Comparison of ENCODE assay signal across 21 cellular contexts in genomic region chr12:3686463-3686862, GRCh38.
A peak's percentile ranks its signal among the peaks of the same experiment; 100 is the strongest.
DNase-seq lines count a peak whose midpoint lies in the region; ATAC-seq and TF ChIP-seq lines count a peak whose summit lies in the region.
"Had no signal": no experiment of that assay in that cellular context is flagged by ENCODE, and none has a peak within 500 bp of the region (broad histone marks: within the 10 kb centered on the region; RNA-seq: fewer than 3 reads in every experiment).

No MANE protein-coding gene starts in this region.

- peaks cover 2% of the 10 kb centered on the region for H3K36me3 Mint-ChIP-seq in central memory CD8-positive, alpha-beta T cell (ENCODE audit: insufficient read depth)
- peaks cover 41% of the 10 kb centered on the region for H3K36me3 Mint-ChIP-seq in stimulated activated effector memory CD8-positive, alpha-beta T cell treated with anti-CD3 and anti-CD28 coated beads, Interleukin-12 subunit alpha, Interleukin-12 subunit beta, amount 100 ng/mL, for 72 hours

- H3K27ac Mint-ChIP-seq in central memory CD8-positive, alpha-beta T cell (ENCODE audit: low read depth): peak overlapping the region; percentile 39
- H3K27ac Mint-ChIP-seq in stimulated activated effector memory CD8-positive, alpha-beta T cell treated with anti-CD3 and anti-CD28 coated beads, Interleukin-12 subunit alpha, Interleukin-12 subunit beta, amount 100 ng/mL, for 72 hours: peak overlapping the region; percentile 84
- H3K27ac Mint-ChIP-seq: HFFc6 had no signal

- no peaks in the 10 kb centered on the region for H3K9me3 Mint-ChIP-seq in central memory CD8-positive, alpha-beta T cell
- H3K9me3 Mint-ChIP-seq in stimulated activated effector memory CD8-positive, alpha-beta T cell treated with anti-CD3 and anti-CD28 coated beads, Interleukin-12 subunit alpha, Interleukin-12 subunit beta, amount 100 ng/mL, for 72 hours: no peaks in the 10 kb centered on the region
- H3K9me3 Mint-ChIP-seq: HFFc6 had no signal

- no peaks in the 10 kb centered on the region for H3K27me3 ChIP-seq in left ventricle myocardium inferior (ENCODE audit: low read depth)
- H3K27me3 ChIP-seq in right atrium auricular region: no peaks in the 10 kb centered on the region
- H3K27me3 ChIP-seq: BLaER1 treated with 17β-estradiol and CSF1 and Interleukin-3, amounts not matched to agents 10 nM and 100 nM had no signal

- H3K4me1 ChIP-seq in left ventricle myocardium inferior: peaks cover 36% of the 10 kb centered on the region
- H3K4me1 ChIP-seq in right atrium auricular region: peaks cover 0 to 18% of the 10 kb centered on the region in 2 donors
- H3K4me1 ChIP-seq: BLaER1 treated with 17β-estradiol and CSF1 and Interleukin-3, amounts not matched to agents 10 nM and 100 nM had no signal

- ATAC-seq in central memory CD8-positive, alpha-beta T cell (replicated peaks; ENCODE audit: extremely low read depth, poor library complexity, severe bottlenecking): no peak
- ATAC-seq in stimulated activated effector memory CD8-positive, alpha-beta T cell treated with anti-CD3 and anti-CD28 coated beads, Interleukin-12 subunit alpha, Interleukin-12 subunit beta, amount 100 ng/mL, for 72 hours: no peak

- H3K27me3 Mint-ChIP-seq in central memory CD8-positive, alpha-beta T cell: no peaks in the 10 kb centered on the region

- H3K4me3 Mint-ChIP-seq in central memory CD8-positive, alpha-beta T cell: no peak overlapping the region
- no peak overlapping the region for H3K4me3 Mint-ChIP-seq in stimulated activated effector memory CD8-positive, alpha-beta T cell treated with anti-CD3 and anti-CD28 coated beads, Interleukin-12 subunit alpha, Interleukin-12 subunit beta, amount 100 ng/mL, for 72 hours
- H3K4me3 Mint-ChIP-seq: HFFc6 had no signal

- peak; percentile 26 for DNase-seq in NCI-H82 (lab: John Stamatoyannopoulos, UW)
- DNase-seq in NCI-H82 treated with DMSO at 0.1 percent for 48 hours (lab: John Stamatoyannopoulos, UW; ENCODE audit: unreplicated experiment): no peak
- DNase-seq in left ventricle myocardium inferior: no peak
- no peak for DNase-seq in right atrium auricular region (ENCODE audit: low spot score)
- no peak for DNase-seq in central memory CD8-positive, alpha-beta T cell (ENCODE audit: low spot score in 2 of 2)
- DNase-seq in stimulated activated effector memory CD8-positive, alpha-beta T cell treated with anti-CD3 and anti-CD28 coated beads, Interleukin-12 subunit alpha, Interleukin-12 subunit beta, amount 100 ng/mL, for 72 hours (ENCODE audit: low spot score in 2 of 2): no peak
- no peak for DNase-seq in anterior cingulate cortex (lab: John Stamatoyannopoulos, UW)
- no peak for DNase-seq in cerebellum (ENCODE audit: low spot score)
- DNase-seq: DMS79, HFFc6, Karpas-422, MV-4-11, NCI-H1105 treated with DMSO at 0.1 percent for 48 hours, NCI-H187 treated with DMSO at 0.1 percent for 48 hours, NCI-H2107, NCI-H446 treated with DMSO at 0.1 percent for 48 hours, NCI-H69, SIG-M5 had no signal

- intact Hi-C loops in left ventricle myocardium inferior (cut with micrococcal nuclease): no loop called here

- TF ChIP-seq CTCF in left ventricle myocardium inferior (IDR thresholded peaks at IDR 0.05; ENCODE audit: borderline replicate concordance) (no peak), right atrium auricular region (IDR thresholded peaks at IDR 0.05) (no peak)

- no peak overlapping the region for H3K4me3 ChIP-seq in left ventricle myocardium inferior
- no peak overlapping the region for H3K4me3 ChIP-seq in right atrium auricular region
- H3K4me3 ChIP-seq: BLaER1 treated with 17β-estradiol and CSF1 and Interleukin-3, amounts not matched to agents 10 nM and 100 nM had no signal

- H3K36me3 ChIP-seq in left ventricle myocardium inferior (no peaks in the 10 kb centered on the region), right atrium auricular region (no peaks in the 10 kb centered on the region)

- H3K27ac ChIP-seq in left ventricle myocardium inferior (replicated peaks) (peak overlapping the region; percentile 82), right atrium auricular region (no peak overlapping the region)
- H3K27ac ChIP-seq: 22Rv1, RWPE1 had no signal

- H3K9me3 ChIP-seq in left ventricle myocardium inferior (replicated peaks): peaks cover 13% of the 10 kb centered on the region
- H3K9me3 ChIP-seq in right atrium auricular region: no peaks in the 10 kb centered on the region

- peaks cover 6% of the 10 kb centered on the region for H3K4me1 Mint-ChIP-seq in central memory CD8-positive, alpha-beta T cell
- H3K4me1 Mint-ChIP-seq in stimulated activated effector memory CD8-positive, alpha-beta T cell treated with anti-CD3 and anti-CD28 coated beads, Interleukin-12 subunit alpha, Interleukin-12 subunit beta, amount 100 ng/mL, for 72 hours: peaks cover 39% of the 10 kb centered on the region
